ENCODE assay signal across 21 cellular contexts in the genomic region with DNA sequence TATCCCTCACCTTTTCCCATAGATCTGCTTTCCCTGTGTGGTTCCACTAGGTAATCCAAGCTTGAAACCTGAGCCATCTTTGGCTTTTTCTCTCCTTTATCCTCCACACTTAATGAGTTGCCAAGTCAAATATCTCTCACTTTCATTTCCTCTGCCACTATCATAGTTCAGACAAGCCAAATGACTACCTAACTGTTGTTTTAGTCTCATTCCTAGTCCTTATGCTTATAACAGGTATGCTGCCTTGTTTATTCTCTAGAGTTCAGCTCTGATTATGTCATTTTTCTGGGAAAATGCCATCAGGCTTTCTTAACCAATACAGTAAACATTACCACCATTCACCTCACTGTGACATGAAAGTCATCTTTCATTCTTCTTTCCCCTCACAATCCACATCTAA. TPM values are rescaled to one million over a fixed set of nuclear protein-coding genes. Genes with fewer than 3 reads are reported as not detected.
DNase-seq lines count a peak whose midpoint lies in the region; ATAC-seq, FAIRE-seq and TF ChIP-seq lines count a peak whose summit lies in the region.
"Had no signal": no experiment of that assay in that cellular context is flagged by ENCODE, and none has a peak within 500 bp of the region (broad histone marks: within the 10 kb centered on the region; RNA-seq: fewer than 3 reads in every experiment).

No MANE protein-coding gene starts in this region.

- no peaks in the 10 kb centered on the region for H3K27me3 ChIP-seq in bronchial epithelial cell (ENCODE audit: control insufficient read depth, insufficient read depth, low read length)
- H3K27me3 ChIP-seq: neural progenitor cell had no signal

- H3K27me3 Mint-ChIP-seq in activated naive CD8-positive, alpha-beta T cell treated with anti-CD3 and anti-CD28 coated beads, Interleukin-2, amount 50 U/mL, for 24 hours: no peaks in the 10 kb centered on the region
- H3K27me3 Mint-ChIP-seq: activated naive CD4-positive, alpha-beta T cell treated with anti-CD3 and anti-CD28 coated beads, Interleukin-2, amount 10 ng/mL, durations not matched to agents 7 days and 5 days; stimulated activated memory B cell treated with anti-CD40 and anti-IgM and Interleukin-4, amounts not matched to agents 10 μg/mL and 1 μg/mL and 100 μg/mL, for 72 hours had no signal

- H3K36me3 ChIP-seq in bronchial epithelial cell (ENCODE audit: control insufficient read depth, insufficient read depth, low read length): no peaks in the 10 kb centered on the region
- H3K36me3 ChIP-seq: neural progenitor cell, prostate gland had no signal

- peak; percentile 28 for FAIRE-seq in GM19239 (lab: Jason Lieb, UNC)
- FAIRE-seq in bronchial epithelial cell (lab: Jason Lieb, UNC): no peak
- FAIRE-seq: K562 had no signal

- no peaks in the 10 kb centered on the region for H3K9me3 Mint-ChIP-seq in activated naive CD8-positive, alpha-beta T cell treated with anti-CD3 and anti-CD28 coated beads, Interleukin-2, amount 50 U/mL, for 24 hours
- H3K9me3 Mint-ChIP-seq: activated naive CD4-positive, alpha-beta T cell treated with anti-CD3 and anti-CD28 coated beads, Interleukin-2, amount 10 ng/mL, durations not matched to agents 7 days and 5 days; CD14-positive monocyte had no signal

- no peaks in the 10 kb centered on the region for H3K36me3 Mint-ChIP-seq in activated naive CD8-positive, alpha-beta T cell treated with anti-CD3 and anti-CD28 coated beads, Interleukin-2, amount 50 U/mL, for 24 hours (ENCODE audit: low read depth)
- H3K36me3 Mint-ChIP-seq: activated naive CD4-positive, alpha-beta T cell treated with anti-CD3 and anti-CD28 coated beads, Interleukin-2, amount 10 ng/mL, durations not matched to agents 7 days and 5 days had no signal

- H3K4me3 ChIP-seq in bronchial epithelial cell (ENCODE audit: low read depth, low read length): no peak overlapping the region
- H3K4me3 ChIP-seq: K562, lower lobe of right lung, neural progenitor cell, prostate gland had no signal

- peaks cover 4% of the 10 kb centered on the region for H3K4me1 Mint-ChIP-seq in activated naive CD8-positive, alpha-beta T cell treated with anti-CD3 and anti-CD28 coated beads, Interleukin-2, amount 50 U/mL, for 24 hours
- H3K4me1 Mint-ChIP-seq: neural progenitor cell had no signal

- H3K27ac Mint-ChIP-seq in activated naive CD8-positive, alpha-beta T cell treated with anti-CD3 and anti-CD28 coated beads, Interleukin-2, amount 50 U/mL, for 24 hours: no peak overlapping the region
- H3K27ac Mint-ChIP-seq: activated naive CD4-positive, alpha-beta T cell treated with anti-CD3 and anti-CD28 coated beads, Interleukin-2, amount 10 ng/mL, durations not matched to agents 7 days and 5 days; CD14-positive monocyte; neural progenitor cell; stimulated activated memory B cell treated with anti-CD40 and anti-IgM and Interleukin-4, amounts not matched to agents 10 μg/mL and 1 μg/mL and 100 μg/mL, for 72 hours had no signal

- DNase-seq in GM19239 (ENCODE audit: insufficient read length, low spot score) (no peak), M059J (ENCODE audit: low read depth) (peak; percentile 65), bronchial epithelial cell (ENCODE audit: low read depth) (peak; percentile 51)
- DNase-seq in activated T-cell treated with anti-CD3 and anti-CD28 coated beads, Interleukin-2, amount 50 U/mL, for 1 hour: no peak
- DNase-seq in activated naive CD8-positive, alpha-beta T cell treated with anti-CD3 and anti-CD28 coated beads, Interleukin-2, amount 50 U/mL, for 24 hours: no peak
- DNase-seq: activated naive CD4-positive, alpha-beta T cell treated with anti-CD3 and anti-CD28 coated beads, Interleukin-2, amount 10 ng/mL, durations not matched to agents 7 days and 5 days; activated T-cell treated with anti-CD3 and anti-CD28 coated beads, Interleukin-2, amount 50 U/mL, for 48 hours; aorta; lower lobe of right lung; MV-4-11; NCI-H187 treated with DMSO at 0.1 percent for 48 hours; NCI-H510A treated with DMSO at 0.1 percent for 48 hours; stimulated activated CD4-positive, alpha-beta T cell treated with anti-CD3 and anti-CD28 coated beads, Interleukin-1b, Interleukin-23, amount 100 ng/mL, for 48 hours had no signal

- peak; percentile 40 for ATAC-seq in HG02759 (IDR thresholded peaks at IDR 0.05; ENCODE audit: unreplicated experiment)
- no peak for ATAC-seq in GM19452 (IDR thresholded peaks at IDR 0.05; ENCODE audit: unreplicated experiment)
- no peak for ATAC-seq in activated naive CD8-positive, alpha-beta T cell treated with anti-CD3 and anti-CD28 coated beads, Interleukin-2, amount 50 U/mL, for 24 hours
- no peak for ATAC-seq in HG03520 (IDR thresholded peaks at IDR 0.05; ENCODE audit: unreplicated experiment)
- ATAC-seq: K562; stimulated activated memory B cell treated with anti-CD40 and anti-IgM and Interleukin-4, amounts not matched to agents 10 μg/mL and 1 μg/mL and 100 μg/mL, for 72 hours had no signal

- no peak overlapping the region for H3K4me3 Mint-ChIP-seq in activated naive CD8-positive, alpha-beta T cell treated with anti-CD3 and anti-CD28 coated beads, Interleukin-2, amount 50 U/mL, for 24 hours
- H3K4me3 Mint-ChIP-seq: activated naive CD4-positive, alpha-beta T cell treated with anti-CD3 and anti-CD28 coated beads, Interleukin-2, amount 10 ng/mL, durations not matched to agents 7 days and 5 days; CD14-positive monocyte; neural progenitor cell; stimulated activated memory B cell treated with anti-CD40 and anti-IgM and Interleukin-4, amounts not matched to agents 10 μg/mL and 1 μg/mL and 100 μg/mL, for 72 hours had no signal

- no peak for TF ChIP-seq CTCF in bronchial epithelial cell (IDR thresholded peaks at IDR 0.05; ENCODE audit: insufficient read depth, low read length, severe bottlenecking)

RNA-seq across cellular contexts. Expression of a gene that starts 6.5 kb away (rescaled TPM):
- total RNA-seq in M059J (2014; rRNA removed; shearing (Covaris generic)): 25.1 and 44.4 TPM in 2 replicates
- total RNA-seq in bronchial epithelial cell: 4.5 and 6.6 TPM in 2 replicates

Comparison
In these comparisons a context has a peak if more than half of its experiments do, and no peak if none do; other contexts are left out.
1. DNase-seq: peak in M059J (single experiment) and bronchial epithelial cell (single experiment); none in GM19239 (single experiment), activated T-cell treated with anti-CD3 and anti-CD28 coated beads, Interleukin-2, amount 50 U/mL, for 1 hour (single experiment) and activated naive CD8-positive, alpha-beta T cell treated with anti-CD3 and anti-CD28 coated beads, Interleukin-2, amount 50 U/mL, for 24 hours (single experiment).